Comparison of ENCODE assay signal across 9 cellular contexts in the genomic region with DNA sequence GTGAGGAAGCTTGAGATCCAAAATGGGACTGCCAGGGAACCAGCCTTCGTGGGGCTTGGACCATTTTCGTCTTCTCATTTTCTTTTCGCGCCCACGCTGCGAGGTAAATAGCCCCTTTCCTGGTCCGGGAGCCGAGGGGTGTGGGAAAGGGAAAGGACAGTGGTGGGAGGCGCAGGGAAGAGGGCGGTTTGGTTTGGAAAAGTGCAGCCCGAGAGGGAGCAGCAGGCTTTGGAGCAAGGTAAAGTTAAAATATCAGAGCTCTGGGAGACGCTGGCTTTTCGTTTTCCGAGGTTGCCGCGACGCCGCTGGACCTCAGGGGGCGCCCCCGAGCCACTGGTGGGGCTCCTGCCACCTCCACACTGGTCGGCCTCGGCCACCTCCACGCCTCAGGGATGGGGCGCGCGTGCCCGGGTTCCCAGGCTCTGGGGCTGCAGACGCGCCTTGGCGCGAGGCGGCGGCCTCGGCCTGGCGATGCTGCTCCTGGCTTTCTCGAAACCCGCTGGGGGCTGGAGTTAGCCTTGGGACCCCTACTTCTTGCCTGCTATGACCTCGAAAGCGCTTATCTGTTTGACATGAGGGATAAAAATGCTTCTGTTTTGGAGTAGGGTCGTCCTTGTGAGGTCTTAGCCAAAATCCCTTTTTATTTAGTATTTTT. TPM values are rescaled to one million over a fixed set of nuclear protein-coding genes. Genes with fewer than 3 reads are reported as not detected.
DNase-seq lines count a peak whose midpoint lies in the region; TF ChIP-seq lines count a peak whose summit lies in the region.
"Had no signal": no experiment of that assay in that cellular context is flagged by ENCODE, and none has a peak within 500 bp of the region (broad histone marks: within the 10 kb centered on the region; RNA-seq: fewer than 3 reads in every experiment).

No MANE protein-coding gene starts in this region.

- H3K4me2 ChIP-seq in OCI-LY3 (ENCODE audit: low read length) = peak overlapping the region; percentile 80

- H3K4me1 ChIP-seq in OCI-LY3 (ENCODE audit: low read length) (peaks cover 8% of the 10 kb centered on the region), uterus (no peaks in the 10 kb centered on the region)

- H3K27me3 ChIP-seq in OCI-LY3 (ENCODE audit: low read depth, low read length) = peaks cover 23% of the 10 kb centered on the region
- H3K27me3 ChIP-seq in uterus = no peaks in the 10 kb centered on the region

- H4K20me1 ChIP-seq in OCI-LY3 (ENCODE audit: insufficient read depth, low read length) = peaks cover 52% of the 10 kb centered on the region

- peak in 1 of 2 donors; percentile 22 for TF ChIP-seq POLR2A in uterus (IDR thresholded peaks at IDR 0.05)

- H3K4me3 ChIP-seq in OCI-LY3 (ENCODE audit: low read length) = peak overlapping the region; percentile 93
- H3K4me3 ChIP-seq in fibroblast of mammary gland (ENCODE audit: control insufficient read depth, low read depth, low read length) = peak overlapping the region; percentile 89
- H3K4me3 ChIP-seq in uterus = peak overlapping the region; percentile 77 to 86

- DNase-seq in GM10266 (ENCODE audit: extremely low spot score) = peak; percentile 18
- peak; percentile 73 for DNase-seq in fibroblast of mammary gland (ENCODE audit: low read depth)
- peak; percentile 70 for DNase-seq in mucosa of gallbladder (ENCODE audit: low spot score)
- peak; percentile 74 to 83 for DNase-seq in uterus
- no peak for DNase-seq in stimulated activated CD4-positive, alpha-beta T cell treated with anti-CD3 and anti-CD28 coated beads, Interleukin-2, amount 100 ng/mL, for 48 hours
- DNase-seq in AML-193 (lab: John Stamatoyannopoulos, UW) = no peak
- DNase-seq in COLO829 (ENCODE audit: low spot score) = no peak

- intact Hi-C loops in uterus (cut with DNase I; ENCODE audit: low total_unique reads) = loop anchor here (5.0 kb wide), 1 partner anchor 623 kb away; no protein-coding TSS in a partner anchor

- peaks cover 46% of the 10 kb centered on the region; the same call in 1 of the 2 replicates for H3K79me2 ChIP-seq in OCI-LY3 (ENCODE audit: low read length)

- H3K36me3 ChIP-seq in OCI-LY3 (replicated peaks; ENCODE audit: low read depth, low read length) = no peaks in the 10 kb centered on the region
- no peaks in the 10 kb centered on the region for H3K36me3 ChIP-seq in uterus

- H2AFZ ChIP-seq in OCI-LY3 (ENCODE audit: low read depth, low read length) = no peak overlapping the region

- no peak for TF ChIP-seq CTCF in GM10266 (IDR thresholded peaks at IDR 0.05; ENCODE audit: control insufficient read depth, insufficient read depth, low read depth, missing control alignments)
- TF ChIP-seq CTCF in OCI-LY3 (IDR thresholded peaks at IDR 0.05; ENCODE audit: low read depth, low read length) = peak; percentile 64
- peak; percentile 59 for TF ChIP-seq CTCF in fibroblast of mammary gland (conservative IDR thresholded peaks at IDR 0.05; ENCODE audit: control insufficient read depth, insufficient read depth, low read depth, low read length)
- TF ChIP-seq CTCF in uterus (IDR thresholded peaks at IDR 0.05) = peak; percentile 77 to 87 (median 80)

- no peak overlapping the region for H3K9ac ChIP-seq in OCI-LY3 (ENCODE audit: low read length)

- H3K27ac ChIP-seq in OCI-LY3 (ENCODE audit: low read length) (no peak overlapping the region), uterus (peak overlapping the region; percentile 46 to 95)
- H3K27ac ChIP-seq: VCaP had no signal

- H3K9me3 ChIP-seq in OCI-LY3 (ENCODE audit: insufficient read depth, low read length) (no peaks in the 10 kb centered on the region), uterus (no peaks in the 10 kb centered on the region)

RNA-seq across cellular contexts. Expression of a gene that starts 3.2 kb away (rescaled TPM):
- 38.1 TPM for total RNA-seq in mucosa of gallbladder
- total RNA-seq in uterus = 100 to 1,000 TPM in 1 of 4 donors, 10 to 100 TPM in 3; 43.5 to 136 (median 62.6) TPM

Comparison
In these comparisons a context has a peak if more than half of its experiments do, and no peak if none do; other contexts are left out.
1. DNase-seq: peak in GM10266 (single experiment), fibroblast of mammary gland (single experiment), mucosa of gallbladder (single experiment) and uterus (2 of 2); none in stimulated activated CD4-positive, alpha-beta T cell treated with anti-CD3 and anti-CD28 coated beads, Interleukin-2, amount 100 ng/mL, for 48 hours (0 of 2), AML-193 (0 of 2) and COLO829 (single experiment).
2. Peak in every context shown above with its lines, with median percentiles within 50 percentile points of each other: H3K4me3 ChIP-seq.